In the genomic region with DNA sequence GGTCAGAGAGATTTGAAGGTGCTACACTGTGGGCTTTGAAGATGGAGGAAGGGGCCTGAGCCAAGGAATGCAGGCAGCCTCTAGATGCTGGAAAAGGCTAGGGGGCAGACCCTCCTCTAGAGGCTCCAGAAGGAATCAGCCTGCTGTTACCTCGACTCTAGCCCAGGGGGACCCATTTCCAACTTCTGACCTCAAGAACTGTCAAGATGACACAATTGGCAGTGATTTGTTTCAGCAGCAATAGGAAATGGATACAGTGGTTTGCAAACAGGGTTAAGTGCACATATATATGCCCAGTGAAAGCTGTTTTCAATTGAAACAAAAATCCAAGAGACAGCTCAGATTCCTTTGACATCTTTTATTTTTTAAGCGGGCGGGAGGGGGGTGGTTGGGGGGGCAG, we compare ENCODE assay signal across 22 cellular contexts. TPM values are rescaled to one million over a fixed set of nuclear protein-coding genes. Genes with fewer than 3 reads are reported as not detected.
DNase-seq lines count a peak whose midpoint lies in the region; ATAC-seq, FAIRE-seq and TF ChIP-seq lines count a peak whose summit lies in the region.
"Had no signal": no experiment of that assay in that cellular context is flagged by ENCODE, and none has a peak within 500 bp of the region (broad histone marks: within the 10 kb centered on the region; RNA-seq: fewer than 3 reads in every experiment).

No MANE protein-coding gene starts in this region.

- no peak for TF ChIP-seq POLR2A in K562 (conservative IDR thresholded peaks at IDR 0.05)

- POLR2A ChIA-PET in Caco-2 (lab: Charles Lee) (no interaction called here), K562 (lab: Yijun Ruan, JAX) (no interaction called here)

- no peak overlapping the region for H3K23ac ChIP-seq in H9 (ENCODE audit: insufficient read length, low read depth, low read length)

- H3K27me3 Mint-ChIP-seq in Caco-2 (ENCODE audit: insufficient read depth, unreplicated experiment) (no peaks in the 10 kb centered on the region), H9 (ENCODE audit: low read depth) (peaks cover 6% of the 10 kb centered on the region), nephron (ENCODE audit: low read depth) (peaks cover 4% of the 10 kb centered on the region)

- TF ChIP-seq RAD21 in K562 (CRISPR knock-in tag; conservative IDR thresholded peaks at IDR 0.05 in 1 of 2, IDR thresholded peaks at IDR 0.05 in 1 of 2) = no peak

- no peak for FAIRE-seq in K562 (lab: Jason Lieb, UNC)
- FAIRE-seq: GM12891 had no signal

- H3K36me3 ChIP-seq in Caco-2 (ENCODE audit: control insufficient read depth, insufficient read depth, low read length) = no peaks in the 10 kb centered on the region
- no peaks in the 10 kb centered on the region for H3K36me3 ChIP-seq in K562 (ENCODE audit: control insufficient read depth, insufficient read depth, low read length)
- no peaks in the 10 kb centered on the region for H3K36me3 ChIP-seq in right atrium auricular region
- H3K36me3 ChIP-seq: MG63 had no signal

- no peak overlapping the region for H2BK12ac ChIP-seq in H9 (ENCODE audit: insufficient read length, low read depth, low read length)

- H3K27me3 ChIP-seq in Caco-2 (replicated peaks; ENCODE audit: control insufficient read depth, insufficient read depth, low read length) = no peaks in the 10 kb centered on the region
- no peaks in the 10 kb centered on the region; the same call in 1 of the 2 replicates for H3K27me3 ChIP-seq in H9 (ENCODE audit: insufficient read depth, low read length)
- peaks cover 18 to 35% of the 10 kb centered on the region in 2 experiments for H3K27me3 ChIP-seq in K562 (ENCODE audit: control insufficient read depth in 2 of 2, insufficient read depth in 2 of 2, low read length in 2 of 2)
- H3K27me3 ChIP-seq in right atrium auricular region = no peaks in the 10 kb centered on the region
- H3K27me3 ChIP-seq: MG63 had no signal

- no peak for TF ChIP-seq EP300 in K562 (IDR thresholded peaks at IDR 0.05; ENCODE audit: low read length)

- H4K5ac ChIP-seq in H9 (ENCODE audit: insufficient read length, low read depth, low read length) = no peak overlapping the region

- intact Hi-C loops in Caco-2 (cut with micrococcal nuclease; ENCODE audit: unreplicated experiment) (no loop called here), K562 (cut with micrococcal nuclease) (loop anchor here (10.0 kb wide), 2 partner anchors 55 to 95 kb away; no protein-coding TSS in a partner anchor)

- peak; percentile 40; the same call in 1 of the 3 replicates for ATAC-seq in K562

- H4K20me1 ChIP-seq in H9 (ENCODE audit: control insufficient read depth, insufficient read depth, insufficient read length) (no peaks in the 10 kb centered on the region), K562 (replicated peaks; ENCODE audit: control insufficient read depth, insufficient read depth, low read length) (no peaks in the 10 kb centered on the region; the same call in 1 of the 2 replicates)

- H3K27ac ChIP-seq in H9 (ENCODE audit: insufficient read length, low read depth, low read length) (no peak overlapping the region), K562 (ENCODE audit: extremely low read depth, low read depth, low read length) (no peak overlapping the region), right atrium auricular region (no peak overlapping the region)
- H3K27ac ChIP-seq: HL-60 had no signal

- H2AK5ac ChIP-seq in H9 (ENCODE audit: insufficient read length, low read length) = no peak overlapping the region

- H3K4me3 Mint-ChIP-seq in Caco-2 (ENCODE audit: unreplicated experiment) (no peak overlapping the region), H9 (no peak overlapping the region), nephron (no peak overlapping the region)
- H3K4me3 Mint-ChIP-seq: T-helper 1 cell treated with Interleukin-12 subunit alpha and Interleukin-12 subunit beta and Interleukin-4 antibody, amounts not matched to agents 30 μg/mL and 1 μg/mL, for 36 hours had no signal

- peak overlapping the region; percentile 8 for H3K27ac Mint-ChIP-seq in Caco-2 (ENCODE audit: unreplicated experiment)
- no peak overlapping the region for H3K27ac Mint-ChIP-seq in H9
- H3K27ac Mint-ChIP-seq in nephron = peak overlapping the region in 2 of 3 experiments; percentile 6 to 16
- H3K27ac Mint-ChIP-seq: CD14-positive monocyte; T-helper 1 cell treated with Interleukin-12 subunit alpha and Interleukin-12 subunit beta and Interleukin-4 antibody, amounts not matched to agents 30 μg/mL and 1 μg/mL, for 36 hours had no signal

- WGBS in H9 (ENCODE audit: extremely low coverage, insufficient read length, low lambda C conversion rate) = no CpG with 5 or more reads among the region's 3 CpGs
- 0% methylated on average over 3 of the region's 3 CpGs for WGBS in K562 (ENCODE audit: insufficient coverage, low coverage, missing lambda C conversion rate)

- TF ChIP-seq CTCF in Caco-2 (IDR thresholded peaks at IDR 0.05; ENCODE audit: insufficient read depth in 1 of 2, low read depth in 1 of 2, low read length in 1 of 2, severe bottlenecking in 1 of 2, unreplicated experiment in 1 of 2) = no peak
- TF ChIP-seq CTCF in H9 (conservative IDR thresholded peaks at IDR 0.05) = peak; percentile 32; the same call in 2 of the 3 replicates
- peak in 2 of 3 experiments; percentile 14 to 27; a peak in 2 of 6 replicates for TF ChIP-seq CTCF in K562 (IDR thresholded peaks at IDR 0.05 in 2 of 3, conservative IDR thresholded peaks at IDR 0.05 in 1 of 3; ENCODE audit: insufficient read depth in 2 of 3, low read depth in 1 of 3, low read length in 3 of 3)
- TF ChIP-seq CTCF in nephron (IDR thresholded peaks at IDR 0.05; ENCODE audit: unreplicated experiment in 3 of 3) = no peak
- no peak for TF ChIP-seq CTCF in right atrium auricular region (IDR thresholded peaks at IDR 0.05)

- no peaks in the 10 kb centered on the region for H3K9me3 Mint-ChIP-seq in Caco-2 (ENCODE audit: unreplicated experiment)
- H3K9me3 Mint-ChIP-seq in H9 = peaks cover 2 to 5% of the 10 kb centered on the region in 2 experiments; a peak in 3 of 5 replicates
- H3K9me3 Mint-ChIP-seq in nephron = no peaks in the 10 kb centered on the region
- H3K9me3 Mint-ChIP-seq: T-helper 1 cell treated with Interleukin-12 subunit alpha and Interleukin-12 subunit beta and Interleukin-4 antibody, amounts not matched to agents 30 μg/mL and 1 μg/mL, for 36 hours had no signal

- no peak overlapping the region for H2BK15ac ChIP-seq in H9 (ENCODE audit: low read depth, low read length)

- H3K4me1 ChIP-seq in Caco-2 (peaks cover 46% of the 10 kb centered on the region), H9 (ENCODE audit: insufficient read depth, low read length) (peaks cover 18% of the 10 kb centered on the region), K562 (replicated peaks in 1 of 2; ENCODE audit: control insufficient read depth in 2 of 2, insufficient read depth in 2 of 2, low read length in 2 of 2) (peaks cover 2 to 9% of the 10 kb centered on the region in 2 experiments; a peak in 4 of 5 replicates), right atrium auricular region (peaks cover 0 to 18% of the 10 kb centered on the region in 2 donors)

- no peak overlapping the region for H3T11ph ChIP-seq in H9 (ENCODE audit: low read length)

- H4K8ac ChIP-seq in H9 (replicated peaks; ENCODE audit: insufficient read length, low read depth, low read length) = no peak overlapping the region

- H3K4me2 ChIP-seq in H9 (ENCODE audit: insufficient read depth, insufficient read length, low read length) (no peak overlapping the region), K562 (ENCODE audit: insufficient read depth, low read length) (no peak overlapping the region)

- no peak overlapping the region for H2BK20ac ChIP-seq in H9 (ENCODE audit: low read depth, low read length, poor library complexity, severe bottlenecking)

- H3K4ac ChIP-seq in H9 (ENCODE audit: low read depth, low read length) = no peak overlapping the region

- H3K4me3 ChIP-seq in Caco-2 (ENCODE audit: low read depth, low read length) (no peak overlapping the region), K562 (no peak overlapping the region), right atrium auricular region (no peak overlapping the region)
- H3K4me3 ChIP-seq: MG63 had no signal

- no peak overlapping the region for H3K56ac ChIP-seq in H9 (ENCODE audit: insufficient read length, low read depth, low read length)

- H2AFZ ChIP-seq in H9 (ENCODE audit: low read length) (no peak overlapping the region), K562 (ENCODE audit: low read depth, low read length) (no peak overlapping the region)

- H3K18ac ChIP-seq in H9 (ENCODE audit: insufficient read length, low read depth, low read length) = no peak overlapping the region

- H3K79me2 ChIP-seq in H9 (ENCODE audit: insufficient read depth, low read length) (no peaks in the 10 kb centered on the region), K562 (ENCODE audit: control insufficient read depth, insufficient read depth, low read length) (no peaks in the 10 kb centered on the region)

- H3K9me3 ChIP-seq in Caco-2 (no peaks in the 10 kb centered on the region), H9 (ENCODE audit: control insufficient read depth, low read depth, low read length) (no peaks in the 10 kb centered on the region), K562 (replicated peaks; ENCODE audit: control insufficient read depth, insufficient read depth, low read depth, low read length) (no peaks in the 10 kb centered on the region), right atrium auricular region (no peaks in the 10 kb centered on the region)
- H3K9me3 ChIP-seq: MG63 had no signal

- H3K9ac ChIP-seq in H9 (ENCODE audit: extremely low read depth, insufficient read length, low read length) = no peak overlapping the region
- H3K9ac ChIP-seq in K562 (ENCODE audit: insufficient read depth in 1 of 2, low read depth in 2 of 2, low read length in 2 of 2) = no peak overlapping the region

- H4K91ac ChIP-seq in H9 (ENCODE audit: insufficient read length, low read depth, low read length) = no peak overlapping the region

- peak in 1 of 2 experiments; percentile 36 for DNase-seq in Caco-2
- no peak for DNase-seq in H9
- no peak for DNase-seq in K562 (ENCODE audit: extremely low read depth in 1 of 4, low spot score in 3 of 4)
- no peak for DNase-seq in NCI-H2107 treated with DMSO at 0.1 percent for 48 hours (lab: John Stamatoyannopoulos, UW; ENCODE audit: unreplicated experiment)
- no peak for DNase-seq in activated CD4-positive, alpha-beta T cell treated with anti-CD3 and anti-CD28 coated beads, Interleukin-2, amount 50 U/mL, for 4 hours
- DNase-seq in right atrium auricular region (ENCODE audit: low spot score) = no peak
- DNase-seq: Karpas-422, MG63, NCI-H1092, NCI-H146, NCI-H2029 treated with DMSO at 0.1 percent for 48 hours, OCI-M1, SHP77 had no signal

- no peak overlapping the region for H2BK5ac ChIP-seq in H9 (ENCODE audit: insufficient read length, low read length)

- H2BK120ac ChIP-seq in H9 (ENCODE audit: low read depth, low read length, poor library complexity, severe bottlenecking) = no peak overlapping the region

- peaks cover 11% of the 10 kb centered on the region for H3K23me2 ChIP-seq in H9 (ENCODE audit: insufficient read length, low read depth, low read length, poor library complexity, severe bottlenecking)

- BruUV-seq in Caco-2 (replicated peaks; lab: Mats Ljungman, UMichigan) = no TSS peak
- no TSS peak for BruUV-seq in K562 (replicated peaks; lab: Mats Ljungman, UMichigan)

- H3K14ac ChIP-seq in H9 (ENCODE audit: insufficient read depth, low read length) = no peak overlapping the region

- peaks cover 26% of the 10 kb centered on the region for H3K4me1 Mint-ChIP-seq in Caco-2 (ENCODE audit: low read depth, unreplicated experiment)
- peaks cover 41 to 44% of the 10 kb centered on the region in 2 experiments for H3K4me1 Mint-ChIP-seq in H9
- H3K4me1 Mint-ChIP-seq in nephron = peaks cover 34% of the 10 kb centered on the region

- H3K9me1 ChIP-seq in K562 (ENCODE audit: control insufficient read depth, insufficient read depth, low read length) = no peaks in the 10 kb centered on the region

- in situ Hi-C loops in K562 (cut with MboI) = loop anchor here (25.0 kb wide), 1 partner anchor 458 kb away; a partner anchor contains a TSS

- CTCF ChIA-PET in Caco-2 (lab: Charles Lee) = interaction anchor here (0.7 to 1.0 kb wide), 3 partner anchors 8 to 552 kb away, joined by 3 to 5 read pairs (median 4); a partner anchor contains a TSS
- CTCF ChIA-PET in K562 (lab: Yijun Ruan, JAX; ENCODE audit: low intra/inter-chr PET ratio) = no interaction called here

- no peaks in the 10 kb centered on the region for H3K79me1 ChIP-seq in H9 (ENCODE audit: insufficient read depth, low read depth, low read length, poor library complexity, severe bottlenecking)

- H3K36me3 Mint-ChIP-seq in Caco-2 (ENCODE audit: insufficient read depth, unreplicated experiment) (no peaks in the 10 kb centered on the region), H9 (ENCODE audit: insufficient read depth in 1 of 3, low read depth in 3 of 3) (peaks cover 0 to 4% (median 2%) of the 10 kb centered on the region in 3 experiments; a peak in 1 of 7 replicates), nephron (ENCODE audit: low read depth) (no peaks in the 10 kb centered on the region)
- H3K36me3 Mint-ChIP-seq: CD14-positive monocyte had no signal

RNA-seq across cellular contexts. Expression of a gene that starts 3.7 kb away (rescaled TPM):
- total RNA-seq in Caco-2 (2022) = 1.0 and 1.3 TPM in 2 replicates
- 3.0 and 3.7 TPM in 2 replicates for total RNA-seq in H9 (2021)
- not detected in 2 replicates for total RNA-seq in K562 (2011; cell fraction: chromatin; rRNA removed; ENCODE audit: low replicate concordance)
- total RNA-seq in K562 (2011; cell fraction: nucleolus; rRNA removed) = 0.50 TPM in 1 of 2 replicates, not detected in the other
- total RNA-seq in K562 (2011; cell fraction: nucleoplasm; rRNA removed) = not detected in 2 replicates
- total RNA-seq in K562 (2014; rRNA removed) = 0.24 and 0.77 TPM in 2 replicates
- total RNA-seq in K562 (2014; rRNA removed; fragmentation: Illumina TruSeq; extraction: Trizol) = not detected in 2 replicates
- total RNA-seq in K562 (2015; rRNA removed; fragmentation: Illumina TruSeq; extraction: Trizol) = 0.36 TPM in 1 of 2 replicates, not detected in the other
- 0.16 TPM in 1 of 2 replicates, not detected in the other for total RNA-seq in K562 (2021)
- 0.06 and 0.07 TPM in 2 replicates for polyA plus RNA-seq in K562 (2011; rRNA removed)
- 0.13 and 0.95 TPM in 2 replicates for polyA plus RNA-seq in K562 (2011; cell fraction: cytosol; rRNA removed)
- 0.28 and 0.43 TPM in 2 replicates for polyA plus RNA-seq in K562 (2011; cell fraction: nucleus; rRNA removed)
- polyA plus RNA-seq in K562 (2012) = 0.17 TPM in 1 of 2 replicates, not detected in the other
- not detected in 2 replicates for polyA plus RNA-seq in K562 (2014; fragmentation: Illumina TruSeq; extraction: Trizol)
- polyA plus RNA-seq in K562 (2014; fragmentation: Nextera tagmentation; extraction: Ambion mirVana) = not detected
- 0.25 TPM in 1 of 2 replicates, not detected in the other for polyA plus RNA-seq in K562 (2014; rRNA removed)
- not detected in 2 replicates for polyA minus RNA-seq in K562 (2011; rRNA and poly(A)+ RNA removed)
- polyA minus RNA-seq in K562 (2011; cell fraction: cytosol; rRNA and poly(A)+ RNA removed) = not detected in 2 replicates
- 0.54 TPM in 1 of 2 replicates, not detected in the other for polyA minus RNA-seq in K562 (2011; cell fraction: nucleus; rRNA and poly(A)+ RNA removed)
- 10 to 100 TPM in 1 of 2 donors, 1 to 10 TPM in 1; 8.9 to 11.8 TPM for total RNA-seq in right atrium auricular region

RNA-seq across cellular contexts. Expression of a gene that starts 11.0 kb away (rescaled TPM):
- total RNA-seq in Caco-2 (2022) (11.3 and 12.3 TPM in 2 replicates), H9 (2021) (33.5 and 35.1 TPM in 2 replicates), K562 (2014; rRNA removed) (0.95 and 2.9 TPM in 2 replicates), K562 (2014; rRNA removed; fragmentation: Illumina TruSeq; extraction: Trizol) (0.22 and 0.55 TPM in 2 replicates), K562 (2015; rRNA removed; fragmentation: Illumina TruSeq; extraction: Trizol) (0.60 and 0.65 TPM in 2 replicates), K562 (2021) (1.9 and 2.0 TPM in 2 replicates), right atrium auricular region (not detected)
- total RNA-seq in K562 (2011; cell fraction: chromatin; rRNA removed; ENCODE audit: low replicate concordance) = 3.4 and 5.6 TPM in 2 replicates
- total RNA-seq in K562 (2011; cell fraction: nucleolus; rRNA removed) = 3.0 and 4.7 TPM in 2 replicates
- total RNA-seq in K562 (2011; cell fraction: nucleoplasm; rRNA removed) = 2.4 and 6.9 TPM in 2 replicates
- polyA plus RNA-seq in K562 (2011; rRNA removed) (0.79 and 2.2 TPM in 2 replicates), K562 (2014; fragmentation: Illumina TruSeq; extraction: Trizol) (1.4 and 2.7 TPM in 2 replicates), K562 (2014; fragmentation: Nextera tagmentation; extraction: Ambion mirVana) (under 1 TPM; 0.08 to 0.18 TPM), K562 (2014; rRNA removed) (1.4 and 2.2 TPM in 2 replicates)
- polyA plus RNA-seq in K562 (2011; cell fraction: cytosol; rRNA removed) = 1.8 and 2.4 TPM in 2 replicates
- 3.4 and 4.8 TPM in 2 replicates for polyA plus RNA-seq in K562 (2011; cell fraction: nucleus; rRNA removed)
- polyA plus RNA-seq in K562 (2012) = 0.86 and 2.0 TPM in 2 replicates
- polyA minus RNA-seq in K562 (2011; rRNA and poly(A)+ RNA removed) = 0.72 and 1.1 TPM in 2 replicates
- polyA minus RNA-seq in K562 (2011; cell fraction: cytosol; rRNA and poly(A)+ RNA removed) = 1.9 and 2.9 TPM in 2 replicates
- polyA minus RNA-seq in K562 (2011; cell fraction: nucleus; rRNA and poly(A)+ RNA removed) = 0.67 and 0.81 TPM in 2 replicates
- total RNA-seq: IMR-90, RPMI7951 had no signal
- polyA plus RNA-seq: CD14-positive monocyte had no signal

RNA-seq across cellular contexts. Expression of a gene that starts 26.6 kb away (rescaled TPM):
- 0.39 and 0.56 TPM in 2 replicates for total RNA-seq in Caco-2 (2022)
- 0.48 and 0.79 TPM in 2 replicates for total RNA-seq in H9 (2021)
- total RNA-seq in K562 (2011; cell fraction: chromatin; rRNA removed; ENCODE audit: low replicate concordance) = 0.44 TPM in 1 of 2 replicates, not detected in the other
- 0.17 TPM in 1 of 2 replicates, not detected in the other for total RNA-seq in K562 (2011; cell fraction: nucleolus; rRNA removed)
- total RNA-seq in K562 (2011; cell fraction: nucleoplasm; rRNA removed) = 0.37 TPM in 1 of 2 replicates, not detected in the other
- 0.16 and 0.50 TPM in 2 replicates for total RNA-seq in K562 (2014; rRNA removed)
- total RNA-seq in K562 (2014; rRNA removed; fragmentation: Illumina TruSeq; extraction: Trizol) = 0.25 TPM in 1 of 2 replicates, not detected in the other
- not detected in 2 replicates for total RNA-seq in K562 (2015; rRNA removed; fragmentation: Illumina TruSeq; extraction: Trizol)
- total RNA-seq in K562 (2021) = 0.38 and 0.44 TPM in 2 replicates
- polyA plus RNA-seq in K562 (2011; rRNA removed) = 0.32 and 0.58 TPM in 2 replicates
- 0.44 and 0.60 TPM in 2 replicates for polyA plus RNA-seq in K562 (2011; cell fraction: cytosol; rRNA removed)
- polyA plus RNA-seq in K562 (2011; cell fraction: nucleus; rRNA removed) = 0.31 and 0.46 TPM in 2 replicates
- 0.37 and 0.38 TPM in 2 replicates for polyA plus RNA-seq in K562 (2012)
- polyA plus RNA-seq in K562 (2014; fragmentation: Illumina TruSeq; extraction: Trizol) = 0.36 and 0.66 TPM in 2 replicates
- under 1 TPM in 1 of 2 experiments, not detected in 1; 0.13 TPM for polyA plus RNA-seq in K562 (2014; fragmentation: Nextera tagmentation; extraction: Ambion mirVana)
- 0.50 and 0.92 TPM in 2 replicates for polyA plus RNA-seq in K562 (2014; rRNA removed)
- 0.21 TPM in 1 of 2 replicates, not detected in the other for polyA minus RNA-seq in K562 (2011; rRNA and poly(A)+ RNA removed)
- polyA minus RNA-seq in K562 (2011; cell fraction: cytosol; rRNA and poly(A)+ RNA removed) = not detected in 2 replicates
- polyA minus RNA-seq in K562 (2011; cell fraction: nucleus; rRNA and poly(A)+ RNA removed) = 0.13 and 0.33 TPM in 2 replicates
- total RNA-seq in right atrium auricular region = 10 to 100 TPM; 24.1 to 56.4 TPM
- total RNA-seq: H4, HT1080 had no signal

Comparison
In these comparisons a context has a peak if more than half of its experiments do, and no peak if none do; other contexts are left out.
1. H3K27ac Mint-ChIP-seq: peak in Caco-2 (single experiment) and nephron (2 of 3); none in H9 (0 of 3).
2. CTCF ChIP-seq: peak in H9 (single experiment) and K562 (2 of 3); none in Caco-2 (0 of 2), nephron (0 of 3) and right atrium auricular region (0 of 2).
3. RNA of a gene that starts 26.6 kb away (total RNA-seq): 24.1 to 56.4 TPM in right atrium auricular region; 0.48 to 0.79 TPM in H9, 0.16 to 0.50 TPM in K562 and 0.39 to 0.56 TPM in Caco-2; every median in the first group is over 10 times any median in the second.